Comparison of ENCODE assay signal across 14 cellular contexts in the genomic region with DNA sequence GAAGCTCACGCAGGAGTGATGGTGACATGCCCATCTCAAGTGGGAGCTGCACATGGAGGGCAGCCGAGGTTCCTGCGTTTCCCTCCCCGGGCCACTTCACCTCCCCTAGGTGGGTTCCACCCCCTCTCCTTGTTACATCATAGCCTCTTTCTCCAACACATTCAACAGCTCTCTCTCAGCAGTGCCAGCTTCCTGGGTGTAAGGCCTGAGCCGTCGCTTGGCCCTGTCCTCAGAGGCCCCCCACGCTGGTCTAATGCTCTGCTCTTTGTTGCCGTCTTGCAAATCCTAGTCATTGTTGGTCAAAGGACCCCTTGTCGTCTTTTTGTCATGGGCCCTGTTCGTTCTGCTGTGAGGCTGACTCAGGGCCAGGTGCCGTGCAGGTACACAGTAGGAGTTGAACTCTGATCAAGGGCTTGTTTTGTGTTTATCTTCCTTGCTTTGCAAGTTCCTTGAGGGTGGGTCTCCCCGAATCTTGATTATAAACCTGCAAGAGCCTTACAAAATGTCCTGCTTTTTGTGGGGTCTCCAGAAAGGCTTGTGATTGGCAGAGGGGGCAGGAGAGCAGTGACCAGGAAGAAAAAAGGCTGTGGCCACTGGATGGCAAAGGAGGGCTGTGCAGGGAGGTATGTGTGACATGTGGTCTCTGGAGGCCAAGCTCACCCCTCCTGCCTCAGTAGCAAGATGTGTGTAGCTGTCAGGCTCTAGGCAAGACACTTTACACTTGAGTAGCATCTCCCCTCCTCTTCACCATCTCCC.
DNase-seq lines count a peak whose midpoint lies in the region; ATAC-seq, FAIRE-seq and TF ChIP-seq lines count a peak whose summit lies in the region.
"Had no signal": no experiment of that assay in that cellular context is flagged by ENCODE, and none has a peak within 500 bp of the region (broad histone marks: within the 10 kb centered on the region; RNA-seq: fewer than 3 reads in every experiment).

No MANE protein-coding gene starts in this region.

- TF ChIP-seq POLR2A in H1 (IDR thresholded peaks at IDR 0.05; ENCODE audit: control extremely low read depth in 1 of 2, low read depth in 2 of 2, low read length in 2 of 2), result no peak

- DNase-seq in DND-41, result no peak
- DNase-seq in H1 (ENCODE audit: low read depth in 1 of 2, low spot score in 2 of 2), result no peak
- DNase-seq in posterior vena cava (ENCODE audit: low spot score), result peak; percentile 41
- DNase-seq in dedifferentiated amniotic fluid mesenchymal stem cell (ENCODE audit: extremely low spot score), result no peak
- DNase-seq in PC-9, result no peak
- DNase-seq in DMS53 treated with DMSO at 0.1 percent for 48 hours (lab: John Stamatoyannopoulos, UW; ENCODE audit: unreplicated experiment), result no peak
- DNase-seq: activated CD4-positive, alpha-beta memory T cell treated with anti-CD3 and anti-CD28 coated beads, Interleukin-2, amount 10 ng/mL, durations not matched to agents 7 days and 5 days; activated gamma-delta T cell; GF-D8; NCI-H2107; SHP77 treated with DMSO at 0.1 percent for 48 hours had no signal

- H3K9me2 ChIP-seq in PC-9 (ENCODE audit: insufficient read depth), result no peaks in the 10 kb centered on the region

- H2BK5ac ChIP-seq in H1 (ENCODE audit: low read depth, low read length), result peak overlapping the region; percentile 52; the same call in 1 of the 2 replicates

- H3K9me3 ChIP-seq in DND-41 (ENCODE audit: insufficient read depth, low read length, severe bottlenecking) (no peaks in the 10 kb centered on the region), KOPT-K1 (ENCODE audit: insufficient read depth, low read length, poor library complexity, severe bottlenecking) (no peaks in the 10 kb centered on the region), H1 (ENCODE audit: insufficient read depth in 2 of 2, low read depth in 1 of 2, low read length in 1 of 2) (no peaks in the 10 kb centered on the region), PC-9 (ENCODE audit: insufficient read depth, low read depth) (no peaks in the 10 kb centered on the region)
- H3K9me3 ChIP-seq: psoas muscle, thoracic aorta had no signal

- peaks cover 2% of the 10 kb centered on the region; the same call in 1 of the 2 replicates for H4K20me1 ChIP-seq in DND-41 (ENCODE audit: insufficient read depth, low read length)
- H4K20me1 ChIP-seq in H1 (replicated peaks in 1 of 2; ENCODE audit: control insufficient read depth in 1 of 2, insufficient read depth in 2 of 2, low read length in 2 of 2), result peaks cover 0 to 5% of the 10 kb centered on the region in 2 experiments
- H4K20me1 ChIP-seq in PC-9 (ENCODE audit: insufficient read depth), result no peaks in the 10 kb centered on the region

- no peaks in the 10 kb centered on the region for H3F3A ChIP-seq in PC-9 (ENCODE audit: insufficient read depth, low read depth)

- no peak overlapping the region for H2AK5ac ChIP-seq in H1 (ENCODE audit: low read depth, low read length)

- no peaks in the 10 kb centered on the region for H3K23me2 ChIP-seq in H1 (ENCODE audit: low read depth, low read length)

- H3K79me2 ChIP-seq in DND-41 (ENCODE audit: insufficient read depth, low read length), result peaks cover 71% of the 10 kb centered on the region
- H3K79me2 ChIP-seq in H1 (ENCODE audit: control insufficient read depth in 1 of 2, insufficient read depth in 2 of 2, low read length in 2 of 2), result no peaks in the 10 kb centered on the region
- H3K79me2 ChIP-seq in PC-9 (ENCODE audit: low read depth), result no peaks in the 10 kb centered on the region

- TF ChIP-seq EP300 in H1 (IDR thresholded peaks at IDR 0.05; ENCODE audit: borderline replicate concordance in 1 of 2, low read depth in 2 of 2, low read length in 2 of 2), result 0 out of 3 replicates have a peak, but pooled peaks of 1 of the 2 experiments have one; percentile 47

- CTCF ChIA-PET in H1 (lab: Charles Lee; ENCODE audit: partially characterized antibody) (interaction anchor here (0.5 to 9.0 kb wide), 13 partner anchors 10 to 181 kb away, joined by 3 to 56 read pairs (median 4); no protein-coding TSS in a partner anchor), PC-9 (lab: Charles Lee) (interaction anchor here (0.6 kb wide), 1 partner anchor 485 kb away, joined by 3 read pairs; no protein-coding TSS in a partner anchor)

- peak overlapping the region; percentile 65; the same call in 1 of the 2 replicates for H2BK12ac ChIP-seq in H1 (ENCODE audit: low read depth, low read length)

- no peak overlapping the region for H4K8ac ChIP-seq in H1 (ENCODE audit: extremely low read depth, insufficient read depth, low read length)

- no peak overlapping the region for H3K4me2 ChIP-seq in DND-41 (ENCODE audit: insufficient read depth, low read length)
- 0 out of 4 replicates have a peak overlapping the region, but pooled peaks have one; percentile 3 to 18 for H3K4me2 ChIP-seq in H1 (ENCODE audit: insufficient read depth in 1 of 2, low read depth in 2 of 2, low read length in 2 of 2)
- no peak overlapping the region for H3K4me2 ChIP-seq in PC-9

- no peak overlapping the region for H3K56ac ChIP-seq in H1 (replicated peaks; ENCODE audit: insufficient read length, low read depth, low read length)

- H3K27ac ChIP-seq in DND-41 (ENCODE audit: low read length) (peak overlapping the region; percentile 98), KOPT-K1 (ENCODE audit: low read depth, low read length, poor library complexity, severe bottlenecking) (peak overlapping the region; percentile 97), H1 (ENCODE audit: low read depth, low read length) (0 out of 2 replicates have a peak overlapping the region, but pooled peaks have one; percentile 29), PC-9 (no peak overlapping the region)
- H3K27ac ChIP-seq: psoas muscle, thoracic aorta had no signal

- H3K36me3 ChIP-seq in DND-41 (ENCODE audit: insufficient read depth, low read length), result peaks cover 73% of the 10 kb centered on the region
- H3K36me3 ChIP-seq in KOPT-K1 (ENCODE audit: insufficient read depth, low read length), result peaks cover 43% of the 10 kb centered on the region
- H3K36me3 ChIP-seq in H1 (ENCODE audit: control insufficient read depth in 2 of 4, insufficient read depth in 4 of 4, low read length in 3 of 4), result no peaks in the 10 kb centered on the region; a peak in 1 of 8 replicates
- H3K36me3 ChIP-seq in PC-9 (ENCODE audit: low read depth), result no peaks in the 10 kb centered on the region
- H3K36me3 ChIP-seq: thoracic aorta had no signal

- no peak overlapping the region for H3K9ac ChIP-seq in DND-41 (ENCODE audit: low read depth, low read length)
- no peak overlapping the region for H3K9ac ChIP-seq in H1 (replicated peaks in 1 of 4; ENCODE audit: extremely low read depth in 1 of 4, low read depth in 3 of 4, low read length in 3 of 4)

- peak overlapping the region; percentile 53; the same call in 1 of the 2 replicates for H2BK15ac ChIP-seq in H1 (ENCODE audit: low read length)

- H3K27me3 ChIP-seq in DND-41 (ENCODE audit: insufficient read depth, low read length, poor library complexity) (no peaks in the 10 kb centered on the region), H1 (replicated peaks in 1 of 4; ENCODE audit: control insufficient read depth in 3 of 4, extremely low read depth in 1 of 4, insufficient read depth in 3 of 4, low read length in 3 of 4) (no peaks in the 10 kb centered on the region), PC-9 (ENCODE audit: insufficient read depth, low read depth) (peaks cover 6% of the 10 kb centered on the region)

- H2BK20ac ChIP-seq in H1 (ENCODE audit: low read length), result peak overlapping the region; percentile 76

- POLR2A ChIA-PET in H1 (lab: Charles Lee; ENCODE audit: partially characterized antibody), result no interaction called here
- POLR2A ChIA-PET in PC-9 (lab: Charles Lee; ENCODE audit: unreplicated experiment), result no interaction called here

- H3K4me1 ChIP-seq in DND-41 (ENCODE audit: insufficient read depth, low read length) (peaks cover 43% of the 10 kb centered on the region), H1 (replicated peaks in 1 of 4; ENCODE audit: control insufficient read depth in 3 of 4, insufficient read depth in 4 of 4, low read length in 3 of 4) (peaks cover 12 to 41% (median 26%) of the 10 kb centered on the region in 4 experiments), PC-9 (replicated peaks; ENCODE audit: insufficient read depth) (no peaks in the 10 kb centered on the region)

- no peak overlapping the region for H3K14ac ChIP-seq in H1 (ENCODE audit: insufficient read length)

- H3K18ac ChIP-seq in H1 (ENCODE audit: extremely low read depth, low read length), result peak overlapping the region; percentile 82

- H3K4me3 ChIP-seq in DND-41 (ENCODE audit: low read depth in 1 of 2, low read length in 2 of 2) (no peak overlapping the region), H1 (ENCODE audit: extremely low read depth in 1 of 4, insufficient read depth in 2 of 4, low read depth in 3 of 4, low read length in 4 of 4) (no peak overlapping the region), PC-9 (no peak overlapping the region)
- H3K4me3 ChIP-seq: psoas muscle, thoracic aorta had no signal

- no peaks in the 10 kb centered on the region for H3K79me1 ChIP-seq in H1 (ENCODE audit: low read depth, low read length)

- no TSS peak for BruUV-seq in PC-9 (replicated peaks; lab: Mats Ljungman, UMichigan)

- no peak for TF ChIP-seq CTCF in DND-41 (IDR thresholded peaks at IDR 0.05; ENCODE audit: borderline replicate concordance, extremely low read depth, low read length, poor library complexity, severe bottlenecking)
- TF ChIP-seq CTCF in H1 (IDR thresholded peaks at IDR 0.05; ENCODE audit: control extremely low read depth in 1 of 3, insufficient read depth in 1 of 3, low read depth in 1 of 3, low read length in 3 of 3), result no peak
- TF ChIP-seq CTCF in PC-9 (conservative IDR thresholded peaks at IDR 0.05), result no peak

- 72% methylated on average over 12 of the region's 12 CpGs; no CpG with 5 or more reads in 1 of the 2 experiments for WGBS in H1 (ENCODE audit: extremely low coverage in 1 of 2, insufficient coverage in 1 of 2, insufficient read length in 1 of 2, insufficient replicate concordance in 2 of 2, low coverage in 1 of 2, low lambda C conversion rate in 2 of 2, missing lambda C conversion rate in 1 of 2), 2 experiments

- peak overlapping the region; percentile 20 for H4K91ac ChIP-seq in H1 (replicated peaks; ENCODE audit: insufficient read length, low read length)

- no peak for FAIRE-seq in H1 (lab: Jason Lieb, UNC)

- intact Hi-C loops in posterior vena cava (cut with DNase I), result no loop called here
- intact Hi-C loops in PC-9 (cut with micrococcal nuclease; ENCODE audit: unreplicated experiment), result no loop called here

- ATAC-seq in DND-41 (ENCODE audit: insufficient read depth, low read depth), result no peak

- TF ChIP-seq RAD21 in H1 (IDR thresholded peaks at IDR 0.05 in 1 of 2, conservative IDR thresholded peaks at IDR 0.05 in 1 of 2; ENCODE audit: low read depth in 2 of 2, low read length in 2 of 2), result no peak; a peak in 1 of 4 replicates

- H4K5ac ChIP-seq in H1 (ENCODE audit: insufficient read length, low read depth, low read length), result no peak overlapping the region

- H3K4ac ChIP-seq in H1 (replicated peaks; ENCODE audit: insufficient read length, low read depth, low read length), result no peak overlapping the region

- no peak overlapping the region for H2BK120ac ChIP-seq in H1 (replicated peaks; ENCODE audit: low read depth, low read length)

- H2AFZ ChIP-seq in DND-41 (ENCODE audit: low read depth, low read length), result no peak overlapping the region
- no peak overlapping the region for H2AFZ ChIP-seq in H1 (ENCODE audit: low read length)
- no peak overlapping the region for H2AFZ ChIP-seq in PC-9

- H3K23ac ChIP-seq in H1 (ENCODE audit: insufficient read length), result no peak overlapping the region

Comparison
In these comparisons a context has a peak if more than half of its experiments do, and no peak if none do; other contexts are left out.
1. H3K4me2 ChIP-seq: peak in H1 (2 of 2); none in DND-41 (single experiment) and PC-9 (single experiment).